In the genomic region with DNA sequence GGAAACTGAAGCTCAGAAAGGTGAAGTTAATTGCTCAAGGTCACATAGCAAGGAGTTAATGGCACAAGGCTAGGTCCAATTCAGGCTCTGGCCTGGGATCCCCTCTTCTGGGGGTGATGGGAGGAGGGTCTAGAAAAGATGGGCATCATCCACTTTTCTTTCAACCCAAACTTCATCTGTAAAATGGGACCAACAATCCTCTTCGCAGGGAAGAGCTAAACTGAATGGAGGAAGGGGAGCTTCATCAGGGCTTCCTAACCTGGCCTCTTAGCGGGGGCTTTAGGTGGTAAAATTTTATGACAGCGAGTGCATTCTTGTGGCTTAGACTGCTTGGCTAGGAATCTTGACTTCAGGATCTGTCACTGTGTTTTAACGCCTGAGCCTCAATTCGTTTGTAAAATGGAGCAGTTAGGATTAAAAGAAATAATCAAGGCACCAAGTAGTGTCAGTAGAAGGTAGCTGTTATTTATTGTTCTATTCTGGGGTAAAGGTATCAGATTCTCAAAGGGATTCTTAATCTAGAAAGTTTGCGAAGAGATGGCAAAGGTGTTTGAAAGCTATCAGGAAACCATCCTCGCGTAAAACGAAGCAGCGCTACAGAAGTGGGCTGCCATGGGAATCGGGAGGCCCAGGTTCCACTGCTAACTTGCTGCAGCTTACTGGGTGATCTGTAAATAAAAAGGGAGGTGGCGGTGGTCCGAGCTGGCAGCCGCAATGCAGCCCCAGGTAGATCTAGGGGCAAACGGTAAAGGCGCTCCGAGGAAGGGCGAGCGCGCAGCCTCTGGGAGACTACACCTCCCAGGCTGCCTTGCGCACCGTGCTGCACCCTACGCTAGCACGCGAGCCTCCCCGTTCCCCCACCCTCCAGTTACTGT, we compare ENCODE assay signal across 8 cellular contexts. TPM values are rescaled to one million over a fixed set of nuclear protein-coding genes. Genes with fewer than 3 reads are reported as not detected.
A peak's percentile ranks its signal among the peaks of the same experiment; 100 is the strongest.
DNase-seq lines count a peak whose midpoint lies in the region; ATAC-seq and TF ChIP-seq lines count a peak whose summit lies in the region.

No MANE protein-coding gene starts in this region.

- no peak for TF ChIP-seq RAD21 in SK-N-SH (IDR thresholded peaks at IDR 0.05; ENCODE audit: low read length)

- H3K9me3 ChIP-seq in SK-N-SH, result no peaks in the 10 kb centered on the region

- peaks cover 12 to 15% of the 10 kb centered on the region in 2 experiments for H3K4me1 ChIP-seq in SK-N-SH (ENCODE audit: control insufficient read depth in 1 of 2, insufficient read depth in 2 of 2, low read depth in 1 of 2, low read length in 1 of 2)

- peak; percentile 97 for DNase-seq in COR-L47 (lab: John Stamatoyannopoulos, UW)
- peak; percentile 91 for DNase-seq in SK-N-SH
- peak; percentile 56 for DNase-seq in epithelial cell of proximal tubule (ENCODE audit: low read depth)
- no peak for DNase-seq in natural killer cell
- no peak for DNase-seq in KBM-7
- no peak for DNase-seq in stimulated activated CD4-positive, alpha-beta T cell treated with anti-CD3 and anti-CD28 coated beads, Interleukin-4, amount 100 ng/mL, for 24 hours

- H3K27me3 ChIP-seq in SK-N-SH (ENCODE audit: insufficient read depth), result no peaks in the 10 kb centered on the region

- POLR2A ChIA-PET in SK-N-SH (lab: Yijun Ruan, JAX), result interaction anchor here (0.7 to 2.0 kb wide), 3 partner anchors 39 to 51 kb away, joined by 4 to 8 read pairs (median 4); a partner anchor contains a TSS

- H3K27ac ChIP-seq in SK-N-SH (ENCODE audit: low read depth in 2 of 2, low read length in 1 of 2), result peak overlapping the region; percentile 99 to 100

- peaks cover 36 to 42% of the 10 kb centered on the region in 2 donors for H3K4me1 Mint-ChIP-seq in natural killer cell

- no peak for TF ChIP-seq CTCF in SK-N-SH (IDR thresholded peaks at IDR 0.05)
- no peak for TF ChIP-seq CTCF in epithelial cell of proximal tubule (conservative IDR thresholded peaks at IDR 0.05; ENCODE audit: low read depth, low read length)
- TF ChIP-seq CTCF in natural killer cell (IDR thresholded peaks at IDR 0.05), result no peak

- peak overlapping the region; percentile 100 for H3K9ac ChIP-seq in SK-N-SH

- no peaks in the 10 kb centered on the region for H3K27me3 Mint-ChIP-seq in natural killer cell (ENCODE audit: low read depth in 2 of 2)

- no peak for TF ChIP-seq EP300 in SK-N-SH (IDR thresholded peaks at IDR 0.05; ENCODE audit: borderline replicate concordance in 1 of 2, low read depth in 1 of 2, low read length in 1 of 2)

- peaks cover 13 to 23% of the 10 kb centered on the region in 2 experiments for H3K36me3 ChIP-seq in SK-N-SH (replicated peaks in 1 of 2; ENCODE audit: control insufficient read depth in 1 of 2, insufficient read depth in 2 of 2, low read length in 1 of 2)

- H3K79me2 ChIP-seq in SK-N-SH (ENCODE audit: insufficient read depth), result peaks cover 36% of the 10 kb centered on the region

- intact Hi-C loops in natural killer cell (cut with micrococcal nuclease), result loop anchor here (1.0 to 10.0 kb wide), 4 partner anchors 39 to 225 kb away; a partner anchor contains a TSS

- peak overlapping the region; percentile 98 to 100 for H3K27ac Mint-ChIP-seq in natural killer cell

- ATAC-seq in GM18909 (IDR thresholded peaks at IDR 0.05; ENCODE audit: poor library complexity, unreplicated experiment), result peak; percentile 86
- ATAC-seq in HG03460 (IDR thresholded peaks at IDR 0.05; ENCODE audit: unreplicated experiment), result peak; percentile 79
- peak; percentile 82 to 94 (median 86) for ATAC-seq in natural killer cell

- peak overlapping the region; percentile 88 for H2AFZ ChIP-seq in SK-N-SH (ENCODE audit: low read depth)

- no peaks in the 10 kb centered on the region for H3K9me3 Mint-ChIP-seq in natural killer cell

- H3K4me2 ChIP-seq in SK-N-SH, result peak overlapping the region; percentile 75

- H3K4me3 ChIP-seq in SK-N-SH (ENCODE audit: low read depth in 2 of 2, low read length in 1 of 2), result peak overlapping the region; percentile 78
- peak overlapping the region; percentile 97 for H3K4me3 ChIP-seq in epithelial cell of proximal tubule (ENCODE audit: low read depth, low read length)

- peaks cover 12% of the 10 kb centered on the region for H4K20me1 ChIP-seq in SK-N-SH (ENCODE audit: insufficient read depth)

- H3K4me3 Mint-ChIP-seq in natural killer cell, result peak overlapping the region; percentile 94

- in situ Hi-C loops in KBM-7 (cut with MboI; ENCODE audit: low pct_unique_long_range_greater_than_20kb, low sequenced_read_pairs), result no loop called here

- CTCF ChIA-PET in SK-N-SH (lab: Yijun Ruan, JAX), result interaction anchor here (1.1 to 2.8 kb wide), 7 partner anchors 11 to 267 kb away, joined by 3 to 18 read pairs (median 3); a partner anchor contains a TSS

- no peaks in the 10 kb centered on the region for H3F3A ChIP-seq in SK-N-SH (replicated peaks; ENCODE audit: insufficient read depth)

- H3K36me3 Mint-ChIP-seq in natural killer cell, result no peaks in the 10 kb centered on the region

- 26% methylated on average over 18 of the region's 26 CpGs for WGBS in SK-N-SH (ENCODE audit: low lambda C conversion rate)

- no peaks in the 10 kb centered on the region for H3K9me2 ChIP-seq in SK-N-SH

TF ChIP-seq in SK-N-SH, 30 proteins besides CTCF, POLR2A, EP300 and RAD21:
- TF ChIP-seq, protein P1, sequence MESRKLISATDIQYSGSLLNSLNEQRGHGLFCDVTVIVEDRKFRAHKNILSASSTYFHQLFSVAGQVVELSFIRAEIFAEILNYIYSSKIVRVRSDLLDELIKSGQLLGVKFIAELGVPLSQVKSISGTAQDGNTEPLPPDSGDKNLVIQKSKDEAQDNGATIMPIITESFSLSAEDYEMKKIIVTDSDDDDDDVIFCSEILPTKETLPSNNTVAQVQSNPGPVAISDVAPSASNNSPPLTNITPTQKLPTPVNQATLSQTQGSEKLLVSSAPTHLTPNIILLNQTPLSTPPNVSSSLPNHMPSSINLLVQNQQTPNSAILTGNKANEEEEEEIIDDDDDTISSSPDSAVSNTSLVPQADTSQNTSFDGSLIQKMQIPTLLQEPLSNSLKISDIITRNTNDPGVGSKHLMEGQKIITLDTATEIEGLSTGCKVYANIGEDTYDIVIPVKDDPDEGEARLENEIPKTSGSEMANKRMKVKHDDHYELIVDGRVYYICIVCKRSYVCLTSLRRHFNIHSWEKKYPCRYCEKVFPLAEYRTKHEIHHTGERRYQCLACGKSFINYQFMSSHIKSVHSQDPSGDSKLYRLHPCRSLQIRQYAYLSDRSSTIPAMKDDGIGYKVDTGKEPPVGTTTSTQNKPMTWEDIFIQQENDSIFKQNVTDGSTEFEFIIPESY (IDR thresholded peaks at IDR 0.05; ENCODE audit: borderline replicate concordance, low read depth), result peak; percentile 99
- TF ChIP-seq NRF1 (IDR thresholded peaks at IDR 0.05; ENCODE audit: low read depth, low read length) (peak; percentile 63), CHD2 (IDR thresholded peaks at IDR 0.05; ENCODE audit: low read length, partially characterized antibody) (peak; percentile 100), GATA2 (CRISPR knock-in tag; IDR thresholded peaks at IDR 0.05) (no peak)
- TF ChIP-seq, protein P2, sequence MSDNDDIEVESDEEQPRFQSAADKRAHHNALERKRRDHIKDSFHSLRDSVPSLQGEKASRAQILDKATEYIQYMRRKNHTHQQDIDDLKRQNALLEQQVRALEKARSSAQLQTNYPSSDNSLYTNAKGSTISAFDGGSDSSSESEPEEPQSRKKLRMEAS (IDR thresholded peaks at IDR 0.05; ENCODE audit: low read depth), result peak; percentile 82; the same call in 1 of the 2 replicates

RNA-seq across cellular contexts. Expression of a gene that starts 1.5 kb away (rescaled TPM):
- polyA plus RNA-seq in SK-N-SH (2012; rRNA removed), result 3.7 and 5.6 TPM in 2 replicates
- polyA plus RNA-seq in SK-N-SH (2012; cell fraction: cytosol; rRNA removed), result 2.1 and 4.3 TPM in 2 replicates
- polyA plus RNA-seq in SK-N-SH (2012; cell fraction: nucleus; rRNA removed), result 8.1 and 12.8 TPM in 2 replicates
- total RNA-seq in epithelial cell of proximal tubule (10.8 and 11.8 TPM in 2 replicates), natural killer cell (10 to 100 TPM; 78.8 to 99.0 (median 89.3) TPM)

RNA-seq across cellular contexts. Expression of a gene that starts 39.3 kb away (rescaled TPM):
- polyA plus RNA-seq in SK-N-SH (2012; rRNA removed), result 9.6 and 11.5 TPM in 2 replicates
- polyA plus RNA-seq in SK-N-SH (2012; cell fraction: cytosol; rRNA removed), result 4.8 and 8.5 TPM in 2 replicates
- 47.6 and 50.6 TPM in 2 replicates for polyA plus RNA-seq in SK-N-SH (2012; cell fraction: nucleus; rRNA removed)
- total RNA-seq in epithelial cell of proximal tubule, result 20.8 and 46.9 TPM in 2 replicates
- total RNA-seq in natural killer cell, result 100 to 1,000 TPM; 158 to 182 (median 172) TPM

RNA-seq across cellular contexts. Expression of a gene that starts 46.7 kb away (rescaled TPM):
- polyA plus RNA-seq in SK-N-SH (2012; rRNA removed), result 7.5 and 13.5 TPM in 2 replicates
- 4.5 and 6.4 TPM in 2 replicates for polyA plus RNA-seq in SK-N-SH (2012; cell fraction: cytosol; rRNA removed)
- polyA plus RNA-seq in SK-N-SH (2012; cell fraction: nucleus; rRNA removed), result 47.6 and 99.3 TPM in 2 replicates
- total RNA-seq in epithelial cell of proximal tubule (18.1 and 23.8 TPM in 2 replicates), natural killer cell (100 to 1,000 TPM in 2 of 3 donors, 10 to 100 TPM in 1; 81.0 to 110 (median 101) TPM)

RNA-seq across cellular contexts. Expression of a gene that starts 50.7 kb away (rescaled TPM):
- polyA plus RNA-seq in SK-N-SH (2012; rRNA removed), result 45.8 and 54.2 TPM in 2 replicates
- polyA plus RNA-seq in SK-N-SH (2012; cell fraction: cytosol; rRNA removed), result 17.3 and 21.5 TPM in 2 replicates
- 194 and 207 TPM in 2 replicates for polyA plus RNA-seq in SK-N-SH (2012; cell fraction: nucleus; rRNA removed)
- 27.6 and 42.0 TPM in 2 replicates for total RNA-seq in epithelial cell of proximal tubule
- total RNA-seq in natural killer cell, result 10 to 100 TPM; 50.5 to 86.1 (median 64.8) TPM

Comparison
In these comparisons a context has a peak if more than half of its experiments do, and no peak if none do; other contexts are left out.
1. DNase-seq: peak in COR-L47 (single experiment), SK-N-SH (single experiment) and epithelial cell of proximal tubule (single experiment); none in natural killer cell (single experiment), KBM-7 (single experiment) and stimulated activated CD4-positive, alpha-beta T cell treated with anti-CD3 and anti-CD28 coated beads, Interleukin-4, amount 100 ng/mL, for 24 hours (single experiment).
2. Peak in every context shown above with its lines, with median percentiles within 50 percentile points of each other: ATAC-seq.